In genomic region chr19:50435221-50435620, GRCh38 we compare ENCODE assay signal across 17 cellular contexts. TPM values are rescaled to one million over a fixed set of nuclear protein-coding genes. Genes with fewer than 3 reads are reported as not detected.
A peak's percentile ranks its signal among the peaks of the same experiment; 100 is the strongest.
DNase-seq lines count a peak whose midpoint lies in the region; ATAC-seq and TF ChIP-seq lines count a peak whose summit lies in the region.
"Had no signal": no experiment of that assay in that cellular context is flagged by ENCODE, and none has a peak within 500 bp of the region (broad histone marks: within the 10 kb centered on the region; RNA-seq: fewer than 3 reads in every experiment).

No MANE protein-coding gene starts in this region.

- no peak overlapping the region for H3K23ac ChIP-seq in mesenchymal stem cell (ENCODE audit: low read length in 2 of 2)

- H3K18ac ChIP-seq in mesenchymal stem cell (ENCODE audit: low read depth in 1 of 2, low read length in 2 of 2), result no peak overlapping the region

- in situ Hi-C loops in gastrocnemius medialis (cut with MboI; ENCODE audit: low sequenced_read_pairs in 4 of 4), result no loop called here

- no peaks in the 10 kb centered on the region for H3K79me2 ChIP-seq in OCI-LY7 (ENCODE audit: insufficient read depth, low read depth, low read length)

- H3K4me1 ChIP-seq in BLaER1, result peaks cover 66% of the 10 kb centered on the region
- H3K4me1 ChIP-seq in OCI-LY7 (ENCODE audit: insufficient read depth, low read length, poor library complexity, severe bottlenecking), result peaks cover 65% of the 10 kb centered on the region
- H3K4me1 ChIP-seq in mesenchymal stem cell (ENCODE audit: control insufficient read depth, insufficient read depth, low read depth, low read length), result peaks cover 36% of the 10 kb centered on the region
- H3K4me1 ChIP-seq in gastrocnemius medialis, result peaks cover 12 to 14% of the 10 kb centered on the region in 2 donors
- no peaks in the 10 kb centered on the region for H3K4me1 ChIP-seq in foreskin keratinocyte

- H2AFZ ChIP-seq in OCI-LY7 (ENCODE audit: low read length) (no peak overlapping the region), mesenchymal stem cell (ENCODE audit: low read depth, low read length) (no peak overlapping the region)

- no peak overlapping the region for H2BK15ac ChIP-seq in mesenchymal stem cell (ENCODE audit: low read depth, poor library complexity, severe bottlenecking)

- H3K4me3 ChIP-seq in BLaER1, result no peak overlapping the region
- peak overlapping the region; percentile 68 for H3K4me3 ChIP-seq in OCI-LY7 (ENCODE audit: low read depth, low read length, poor library complexity, severe bottlenecking)
- no peak overlapping the region for H3K4me3 ChIP-seq in mesenchymal stem cell (ENCODE audit: insufficient read depth in 1 of 2, low read depth in 1 of 2, low read length in 2 of 2)
- peak overlapping the region in 1 of 4 donors; percentile 66 for H3K4me3 ChIP-seq in gastrocnemius medialis

- H3K9ac ChIP-seq in BLaER1 (peak overlapping the region; percentile 50; the same call in 1 of the 2 replicates), mesenchymal stem cell (ENCODE audit: low read length) (no peak overlapping the region)

- H4K91ac ChIP-seq in mesenchymal stem cell (ENCODE audit: low read length), result no peak overlapping the region

- H3K27me3 ChIP-seq in BLaER1 (no peaks in the 10 kb centered on the region), mesenchymal stem cell (ENCODE audit: control insufficient read depth in 1 of 2, insufficient read depth in 1 of 2, low read length in 2 of 2) (peaks cover 0 to 48% of the 10 kb centered on the region in 2 experiments), gastrocnemius medialis (peaks cover 4 to 14% (median 10%) of the 10 kb centered on the region in 3 donors), foreskin keratinocyte (peaks cover 25% of the 10 kb centered on the region)

- ATAC-seq in gastrocnemius medialis, result no peak
- ATAC-seq in HG02840 (IDR thresholded peaks at IDR 0.05; ENCODE audit: low FRiP score, unreplicated experiment), result no peak
- ATAC-seq in foreskin keratinocyte, result no peak
- ATAC-seq: HCT116 had no signal

- peak overlapping the region; percentile 73 for H3K27ac ChIP-seq in BLaER1
- peak overlapping the region; percentile 87 for H3K27ac ChIP-seq in OCI-LY7 (ENCODE audit: low read depth, low read length, poor library complexity, severe bottlenecking)
- H3K27ac ChIP-seq in mesenchymal stem cell (ENCODE audit: low read length, poor library complexity, severe bottlenecking), result no peak overlapping the region
- H3K27ac ChIP-seq in gastrocnemius medialis, result peak overlapping the region; percentile 62 to 94 (median 87)
- H3K27ac ChIP-seq in foreskin keratinocyte, result no peak overlapping the region

- no peak overlapping the region for H4K8ac ChIP-seq in mesenchymal stem cell (ENCODE audit: low read length)

- DNase-seq in OCI-LY7 (ENCODE audit: low spot score), result no peak
- no peak for DNase-seq in mesenchymal stem cell
- no peak for DNase-seq in gastrocnemius medialis
- no peak for DNase-seq in HK-2 (ENCODE audit: unreplicated experiment)
- DNase-seq in foreskin keratinocyte, result no peak
- DNase-seq: 8988T; AML-193; Caco-2; CD8-positive, alpha-beta memory T cell; DND-41; GF-D8; IMR-90 had no signal

- TF ChIP-seq CTCF in OCI-LY7 (conservative IDR thresholded peaks at IDR 0.05; ENCODE audit: low read length) (no peak), gastrocnemius medialis (IDR thresholded peaks at IDR 0.05 in 4 of 5, conservative IDR thresholded peaks at IDR 0.05 in 1 of 5) (no peak), foreskin keratinocyte (conservative IDR thresholded peaks at IDR 0.05) (no peak)

- H3K79me1 ChIP-seq in mesenchymal stem cell (replicated peaks; ENCODE audit: low read length, poor library complexity, severe bottlenecking), result no peaks in the 10 kb centered on the region

- H3K4ac ChIP-seq in mesenchymal stem cell (ENCODE audit: low read depth in 1 of 2, low read length in 2 of 2), result no peak overlapping the region

- no TSS peak for BruUV-seq in OCI-LY7 (replicated peaks; lab: Mats Ljungman, UMichigan)

- H2BK120ac ChIP-seq in mesenchymal stem cell (ENCODE audit: low read depth, low read length), result no peak overlapping the region

- no peak overlapping the region for H3K14ac ChIP-seq in mesenchymal stem cell (ENCODE audit: low read length in 2 of 2)

- CTCF ChIA-PET in OCI-LY7 (lab: Charles Lee; ENCODE audit: unreplicated experiment), result no interaction called here

- intact Hi-C loops in OCI-LY7 (cut with micrococcal nuclease; ENCODE audit: unreplicated experiment), result no loop called here
- intact Hi-C loops in gastrocnemius medialis (cut with DNase I; ENCODE audit: low total_unique reads), result loop anchor here (10.0 kb wide), 1 partner anchor 370 kb away; no protein-coding TSS in a partner anchor

- H3K9me3 ChIP-seq in BLaER1 (no peaks in the 10 kb centered on the region), OCI-LY7 (ENCODE audit: low read length) (no peaks in the 10 kb centered on the region), mesenchymal stem cell (ENCODE audit: control insufficient read depth, low read length) (no peaks in the 10 kb centered on the region), gastrocnemius medialis (no peaks in the 10 kb centered on the region)
- H3K9me3 ChIP-seq: Caco-2 had no signal

- H2AK5ac ChIP-seq in mesenchymal stem cell (ENCODE audit: low read length, severe bottlenecking), result peak overlapping the region; percentile 6

- H3K36me3 ChIP-seq in BLaER1 (no peaks in the 10 kb centered on the region), OCI-LY7 (ENCODE audit: insufficient read depth, low read length) (no peaks in the 10 kb centered on the region), mesenchymal stem cell (ENCODE audit: control insufficient read depth in 1 of 2, insufficient read depth in 2 of 2, low read depth in 1 of 2, low read length in 2 of 2) (peaks cover 0 to 8% of the 10 kb centered on the region in 2 experiments), gastrocnemius medialis (no peaks in the 10 kb centered on the region)

- WGBS in mesenchymal stem cell, result 92% methylated on average over 13 of the region's 17 CpGs

- no peak for TF ChIP-seq POLR2A in gastrocnemius medialis (IDR thresholded peaks at IDR 0.05)

- POLR2A ChIA-PET in OCI-LY7 (lab: Charles Lee), result no interaction called here

- no peaks in the 10 kb centered on the region for H3K9me2 ChIP-seq in OCI-LY7 (ENCODE audit: insufficient read depth, low read length)

- no peak overlapping the region for H2BK5ac ChIP-seq in mesenchymal stem cell (ENCODE audit: low read depth, low read length, poor library complexity, severe bottlenecking)

- H4K20me1 ChIP-seq in BLaER1 (peaks cover 9% of the 10 kb centered on the region; the same call in 1 of the 2 replicates), OCI-LY7 (ENCODE audit: insufficient read depth, low read length) (no peaks in the 10 kb centered on the region)

- no peak overlapping the region for H2BK12ac ChIP-seq in mesenchymal stem cell (ENCODE audit: low read length in 2 of 2)

- H3K4me2 ChIP-seq in BLaER1 (peak overlapping the region; percentile 90), OCI-LY7 (ENCODE audit: low read length) (peak overlapping the region; percentile 96), mesenchymal stem cell (ENCODE audit: low read length, poor library complexity, severe bottlenecking) (no peak overlapping the region)

RNA-seq across cellular contexts. Expression of gene MYBPC2, which starts 2.5 kb away (rescaled TPM):
- total RNA-seq in OCI-LY7 (2014; rRNA removed; shearing (Covaris generic)), result 10.6 and 15.4 TPM in 2 replicates
- 22.2 and 28.2 TPM in 2 replicates for total RNA-seq in OCI-LY7 (2022)
- not detected for polyA plus RNA-seq in mesenchymal stem cell (2013, experiment 1 of 2)
- polyA plus RNA-seq in mesenchymal stem cell (2013, experiment 2 of 2), result not detected
- 100 to 1,000 TPM; 358 to 988 (median 442) TPM for total RNA-seq in gastrocnemius medialis
- not detected in 2 replicates for total RNA-seq in foreskin keratinocyte
- not detected in 2 replicates for polyA plus RNA-seq in foreskin keratinocyte
- total RNA-seq: HT-29, IMR-90 had no signal
- polyA plus RNA-seq: CD14-positive monocyte; CD8-positive, alpha-beta memory T cell; IMR-90 had no signal

RNA-seq across cellular contexts. Expression of gene SPIB, which starts 16.5 kb away (rescaled TPM):
- total RNA-seq in OCI-LY7 (2014; rRNA removed; shearing (Covaris generic)), result 122 and 145 TPM in 2 replicates
- total RNA-seq in OCI-LY7 (2022), result 99.4 and 101 TPM in 2 replicates
- polyA plus RNA-seq in mesenchymal stem cell (2013, experiment 1 of 2), result not detected
- polyA plus RNA-seq in mesenchymal stem cell (2013, experiment 2 of 2), result not detected
- total RNA-seq in gastrocnemius medialis, result under 1 TPM in 1 of 4 donors, not detected in 3; 0.15 TPM
- not detected in 2 replicates for total RNA-seq in foreskin keratinocyte
- polyA plus RNA-seq in foreskin keratinocyte, result 0.17 TPM in 1 of 2 replicates, not detected in the other
- total RNA-seq: HT-29, IMR-90 had no signal
- polyA plus RNA-seq: IMR-90 had no signal

RNA-seq across cellular contexts. Expression of gene EMC10, which starts 41.1 kb away (rescaled TPM):
- total RNA-seq in OCI-LY7 (2014; rRNA removed; shearing (Covaris generic)), result 44.4 and 45.2 TPM in 2 replicates
- total RNA-seq in OCI-LY7 (2022) (37.5 and 39.1 TPM in 2 replicates), gastrocnemius medialis (10 to 100 TPM; 29.2 to 67.4 (median 45.4) TPM), foreskin keratinocyte (69.5 and 74.2 TPM in 2 replicates)
- 104 TPM for polyA plus RNA-seq in mesenchymal stem cell (2013, experiment 1 of 2)
- polyA plus RNA-seq in mesenchymal stem cell (2013, experiment 2 of 2), result 102 TPM
- 77.9 and 84.6 TPM in 2 replicates for polyA plus RNA-seq in foreskin keratinocyte

RNA-seq across cellular contexts. Expression of gene GARIN5A, which starts 41.4 kb away (rescaled TPM):
- 0.63 and 0.85 TPM in 2 replicates for total RNA-seq in OCI-LY7 (2014; rRNA removed; shearing (Covaris generic))
- total RNA-seq in OCI-LY7 (2022), result 0.59 and 1.00 TPM in 2 replicates
- polyA plus RNA-seq in mesenchymal stem cell (2013, experiment 1 of 2), result 1.0 TPM
- 0.88 TPM for polyA plus RNA-seq in mesenchymal stem cell (2013, experiment 2 of 2)
- 10 to 100 TPM in 1 of 4 donors, 1 to 10 TPM in 2, not detected in 1; 1.2 to 11.0 (median 1.9) TPM for total RNA-seq in gastrocnemius medialis
- total RNA-seq in foreskin keratinocyte, result 0.85 and 0.95 TPM in 2 replicates
- polyA plus RNA-seq in foreskin keratinocyte, result 0.76 and 1.1 TPM in 2 replicates
- total RNA-seq: IMR-90 had no signal

RNA-seq across cellular contexts. Expression of gene POLD1, which starts 51.1 kb away (rescaled TPM):
- total RNA-seq in OCI-LY7 (2014; rRNA removed; shearing (Covaris generic)), result 147 and 233 TPM in 2 replicates
- total RNA-seq in OCI-LY7 (2022), result 119 and 127 TPM in 2 replicates
- 8.5 TPM for polyA plus RNA-seq in mesenchymal stem cell (2013, experiment 1 of 2)
- polyA plus RNA-seq in mesenchymal stem cell (2013, experiment 2 of 2), result 8.3 TPM
- 10 to 100 TPM in 1 of 4 donors, 1 to 10 TPM in 3; 4.0 to 18.3 (median 6.0) TPM for total RNA-seq in gastrocnemius medialis
- 76.2 and 89.1 TPM in 2 replicates for total RNA-seq in foreskin keratinocyte
- 63.9 and 71.3 TPM in 2 replicates for polyA plus RNA-seq in foreskin keratinocyte

Comparison
In these comparisons a context has a peak if more than half of its experiments do, and no peak if none do; other contexts are left out.
1. H3K27ac ChIP-seq: peak in BLaER1 (single experiment), OCI-LY7 (single experiment) and gastrocnemius medialis (4 of 4); none in mesenchymal stem cell (single experiment) and foreskin keratinocyte (single experiment).
2. RNA of gene MYBPC2, which starts 2.5 kb away (total RNA-seq): 358 to 988 TPM in gastrocnemius medialis and 10.6 to 28.2 TPM in OCI-LY7; not detected in foreskin keratinocyte; every median in the first group is over 10 times any median in the second.
3. RNA of gene SPIB, which starts 16.5 kb away (total RNA-seq): 99.4 to 145 TPM in OCI-LY7; not detected in foreskin keratinocyte and 0.15 TPM in gastrocnemius medialis; every median in the first group is over 10 times any median in the second.